16 cellular contexts compared by ENCODE assay signal in the genomic region with DNA sequence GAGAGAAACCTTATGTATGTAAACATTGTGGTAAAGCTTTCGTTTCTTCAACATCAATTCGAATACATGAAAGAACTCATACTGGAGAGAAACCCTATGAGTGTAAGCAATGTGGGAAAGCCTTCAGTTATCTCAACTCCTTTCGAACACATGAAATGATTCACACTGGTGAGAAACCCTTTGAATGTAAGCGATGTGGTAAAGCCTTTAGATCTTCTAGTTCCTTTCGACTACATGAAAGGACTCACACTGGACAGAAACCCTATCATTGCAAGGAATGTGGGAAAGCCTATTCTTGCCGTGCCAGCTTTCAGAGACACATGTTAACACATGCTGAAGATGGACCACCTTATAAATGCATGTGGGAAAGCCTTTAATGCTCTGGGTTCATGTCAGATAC.
"Had no signal": no experiment of that assay in that cellular context is flagged by ENCODE, and none has a peak within 500 bp of the region (broad histone marks: within the 10 kb centered on the region; RNA-seq: fewer than 3 reads in every experiment).

No MANE protein-coding gene starts in this region.

- H3K27me3 ChIP-seq: adrenal gland, body of pancreas had no signal

- H3K4me3 ChIP-seq: adrenal gland, body of pancreas, lung, psoas muscle had no signal

- H3K4me3 Mint-ChIP-seq: activated B cell treated with CpG ODN at 0.5 μM for 24 hours; activated CD4-positive, alpha-beta T cell treated with anti-CD3 and anti-CD28 coated beads, Interleukin-2, amount 10 ng/mL, durations not matched to agents 24 days and 14 days; activated naive CD4-positive, alpha-beta T cell treated with anti-CD3 and anti-CD28 coated beads, Interleukin-2, amount 10 ng/mL, durations not matched to agents 7 days and 5 days; activated T-helper 17 cell treated with anti-CD3 and anti-CD28 coated beads, Interleukin-2, amount 50 U/mL, for 72 hours; effector memory CD8-positive, alpha-beta T cell; nephron progenitor cell; stimulated activated naive CD8-positive, alpha-beta T cell treated with anti-CD3 and anti-CD28 coated beads, Interleukin-15, Interleukin-2, amounts not matched to agents 100 ng/mL and 50 ng/mL, for 24 hours; T-helper 1 cell treated with Interleukin-12 subunit alpha and Interleukin-12 subunit beta and Interleukin-4 antibody, amounts not matched to agents 30 μg/mL and 1 μg/mL, for 36 hours had no signal

- H3K4me1 ChIP-seq: adrenal gland, body of pancreas, psoas muscle had no signal

- H3K27ac Mint-ChIP-seq: activated B cell treated with CpG ODN at 0.5 μM for 24 hours; activated CD4-positive, alpha-beta T cell treated with anti-CD3 and anti-CD28 coated beads, Interleukin-2, amount 10 ng/mL, durations not matched to agents 24 days and 14 days; activated naive CD4-positive, alpha-beta T cell treated with anti-CD3 and anti-CD28 coated beads, Interleukin-2, amount 10 ng/mL, durations not matched to agents 7 days and 5 days; activated T-helper 17 cell treated with anti-CD3 and anti-CD28 coated beads, Interleukin-2, amount 50 U/mL, for 72 hours; effector memory CD8-positive, alpha-beta T cell; nephron progenitor cell; stimulated activated naive CD8-positive, alpha-beta T cell treated with anti-CD3 and anti-CD28 coated beads, Interleukin-15, Interleukin-2, amounts not matched to agents 100 ng/mL and 50 ng/mL, for 24 hours; T-helper 1 cell treated with Interleukin-12 subunit alpha and Interleukin-12 subunit beta and Interleukin-4 antibody, amounts not matched to agents 30 μg/mL and 1 μg/mL, for 36 hours had no signal

- H3K4me1 Mint-ChIP-seq: activated B cell treated with CpG ODN at 0.5 μM for 24 hours; activated naive CD4-positive, alpha-beta T cell treated with anti-CD3 and anti-CD28 coated beads, Interleukin-2, amount 10 ng/mL, durations not matched to agents 7 days and 5 days; activated T-helper 17 cell treated with anti-CD3 and anti-CD28 coated beads, Interleukin-2, amount 50 U/mL, for 72 hours; nephron progenitor cell had no signal

- H3K27me3 Mint-ChIP-seq: activated B cell treated with CpG ODN at 0.5 μM for 24 hours; activated CD4-positive, alpha-beta T cell treated with anti-CD3 and anti-CD28 coated beads, Interleukin-2, amount 10 ng/mL, durations not matched to agents 24 days and 14 days; activated naive CD4-positive, alpha-beta T cell treated with anti-CD3 and anti-CD28 coated beads, Interleukin-2, amount 10 ng/mL, durations not matched to agents 7 days and 5 days; activated T-helper 17 cell treated with anti-CD3 and anti-CD28 coated beads, Interleukin-2, amount 50 U/mL, for 72 hours; effector memory CD8-positive, alpha-beta T cell; stimulated activated naive CD8-positive, alpha-beta T cell treated with anti-CD3 and anti-CD28 coated beads, Interleukin-15, Interleukin-2, amounts not matched to agents 100 ng/mL and 50 ng/mL, for 24 hours had no signal

- H3K27ac ChIP-seq: adrenal gland, body of pancreas, psoas muscle had no signal

- ATAC-seq: activated T-helper 17 cell treated with anti-CD3 and anti-CD28 coated beads, Interleukin-2, amount 50 U/mL, for 72 hours; body of pancreas; effector memory CD8-positive, alpha-beta T cell; left cardiac atrium; psoas muscle had no signal

- DNase-seq: activated B cell treated with CpG ODN at 0.5 μM for 24 hours; activated CD4-positive, alpha-beta T cell treated with anti-CD3 and anti-CD28 coated beads, Interleukin-2, amount 10 ng/mL, durations not matched to agents 24 days and 14 days; activated naive CD4-positive, alpha-beta T cell treated with anti-CD3 and anti-CD28 coated beads, Interleukin-2, amount 10 ng/mL, durations not matched to agents 7 days and 5 days; adrenal gland; body of pancreas; central memory CD4-positive, alpha-beta T cell; effector memory CD8-positive, alpha-beta T cell; left cardiac atrium; nephron progenitor cell; psoas muscle; stimulated activated CD4-positive, alpha-beta T cell treated with anti-CD3 and anti-CD28 coated beads, Interleukin-4, amount 100 ng/mL, for 1 hour; stimulated activated CD8-positive, alpha-beta memory T cell treated with anti-CD3 and anti-CD28 coated beads, Interleukin-4, amount 100 ng/mL, for 48 hours had no signal
